ENCODE assay signal across 8 cellular contexts in the genomic region with DNA sequence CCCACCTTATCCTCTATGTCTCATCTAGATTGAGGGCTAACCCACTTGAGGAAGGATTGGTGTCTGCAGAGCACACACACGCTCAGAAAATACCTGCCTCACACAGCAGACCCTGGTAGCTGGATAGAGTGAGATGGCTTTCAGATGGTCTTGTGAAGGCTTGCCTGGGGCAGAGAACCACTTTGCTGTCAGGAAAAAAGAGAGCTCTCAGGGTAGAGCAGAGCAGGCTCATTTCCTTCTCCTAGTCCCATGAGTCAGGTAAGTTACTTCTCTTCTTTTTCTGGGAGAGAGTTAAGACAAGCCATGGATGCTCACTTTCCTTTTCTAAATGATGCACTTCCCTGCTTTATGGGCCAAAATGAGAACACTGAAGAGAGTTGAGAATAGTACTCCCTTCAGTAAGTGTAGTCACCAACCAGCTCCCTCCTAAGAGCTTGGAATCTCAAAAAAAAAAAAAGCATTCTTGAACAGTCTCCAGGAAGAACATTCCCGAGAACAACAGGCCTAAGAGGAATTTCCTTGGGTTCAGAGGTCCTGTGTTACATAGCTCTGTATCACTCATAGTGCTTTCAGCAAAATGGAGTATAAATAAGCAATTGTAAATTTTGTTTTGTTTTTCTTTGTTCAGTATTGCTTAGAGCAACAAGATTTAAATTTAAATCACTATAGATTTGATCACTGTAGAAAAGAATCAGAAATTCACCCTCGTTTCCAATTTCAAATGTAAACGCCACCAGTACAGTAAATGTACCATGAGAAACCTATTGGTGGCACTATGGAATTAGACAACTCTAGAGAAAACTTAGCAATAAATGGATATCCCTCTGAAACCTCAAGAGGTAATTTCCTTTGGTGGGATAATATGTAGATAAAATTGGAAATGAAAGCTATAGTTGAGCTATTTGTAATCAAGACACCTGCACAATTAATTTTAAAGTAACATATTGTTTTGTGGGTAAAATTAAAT.
DNase-seq lines count a peak whose midpoint lies in the region; ATAC-seq and TF ChIP-seq lines count a peak whose summit lies in the region.

No MANE protein-coding gene starts in this region.

- TF ChIP-seq CTCF in cardiac fibroblast (IDR thresholded peaks at IDR 0.05; ENCODE audit: low read depth, low read length) = peak; percentile 14

- H3K4me3 ChIP-seq in cardiac fibroblast (replicated peaks in 1 of 2; ENCODE audit: low read depth in 2 of 2, low read length in 2 of 2) = no peak overlapping the region

- no peak for DNase-seq in Right ventricle myocardium superior
- no peak for DNase-seq in cardiac septum (ENCODE audit: low spot score)
- peak; percentile 89 to 95 for DNase-seq in cardiac fibroblast (ENCODE audit: low read depth in 2 of 2)
- peak; percentile 77 for DNase-seq in kidney tubule cell (ENCODE audit: low spot score)
- DNase-seq in activated CD4-positive, alpha-beta T cell treated with anti-CD3 and anti-CD28 coated beads, Interleukin-2, amount 50 U/mL, for 4 hours = no peak

- intact Hi-C loops in Right ventricle myocardium superior (cut with DNase I) (no loop called here), cardiac septum (cut with DNase I) (no loop called here)

- ATAC-seq in Right ventricle myocardium superior (ENCODE audit: poor library complexity) (peak; percentile 75), HG02763 (IDR thresholded peaks at IDR 0.05; ENCODE audit: unreplicated experiment) (no peak), HG02678 (IDR thresholded peaks at IDR 0.05; ENCODE audit: unreplicated experiment) (no peak), HG03342 (IDR thresholded peaks at IDR 0.05; ENCODE audit: unreplicated experiment) (no peak)

Comparison
In these comparisons a context has a peak if more than half of its experiments do, and no peak if none do; other contexts are left out.
1. DNase-seq: peak in cardiac fibroblast (2 of 2) and kidney tubule cell (single experiment); none in Right ventricle myocardium superior (single experiment), cardiac septum (single experiment) and activated CD4-positive, alpha-beta T cell treated with anti-CD3 and anti-CD28 coated beads, Interleukin-2, amount 50 U/mL, for 4 hours (0 of 2).